Comparison of ENCODE assay signal across 8 cellular contexts in genomic region chr13:110915057-110915873, GRCh38. TPM values are rescaled to one million over a fixed set of nuclear protein-coding genes. Genes with fewer than 3 reads are reported as not detected.
DNase-seq lines count a peak whose midpoint lies in the region; ATAC-seq, FAIRE-seq and TF ChIP-seq lines count a peak whose summit lies in the region.

TSS of gene ANKRD10 (minus strand) at chr13:110915069. CDS start at chr13:110914934, 135 bp downstream.

- peak within 1 kb of the TSS; percentile 93 for H3K27ac Mint-ChIP-seq in activated CD4-positive, alpha-beta T cell treated with anti-CD3 and anti-CD28 coated beads for 36 hours

- peak; percentile 78 for ATAC-seq in HG03457 (IDR thresholded peaks at IDR 0.05; ENCODE audit: unreplicated experiment)
- peak; percentile 84 for ATAC-seq in activated CD4-positive, alpha-beta T cell treated with anti-CD3 and anti-CD28 coated beads for 36 hours

- peaks cover 39% of the 10 kb centered on the region for H3K4me1 Mint-ChIP-seq in activated CD4-positive, alpha-beta T cell treated with anti-CD3 and anti-CD28 coated beads for 36 hours

- FAIRE-seq in GM19239 (lab: Jason Lieb, UNC), result peak; percentile 87

- peak; percentile 77 for TF ChIP-seq CTCF in BJ (IDR thresholded peaks at IDR 0.05; ENCODE audit: insufficient read depth, low read depth, low read length)
- peak; percentile 78 for TF ChIP-seq CTCF in choroid plexus epithelial cell (conservative IDR thresholded peaks at IDR 0.05; ENCODE audit: low read depth, low read length)

- H3K9me3 Mint-ChIP-seq in activated CD4-positive, alpha-beta T cell treated with anti-CD3 and anti-CD28 coated beads for 36 hours (ENCODE audit: low read depth), result no peaks in the 10 kb centered on the region

- peaks cover 33% of the 10 kb centered on the region for H3K36me3 Mint-ChIP-seq in activated CD4-positive, alpha-beta T cell treated with anti-CD3 and anti-CD28 coated beads for 36 hours (ENCODE audit: low read depth)

- intact Hi-C loops in activated CD4-positive, alpha-beta T cell treated with anti-CD3 and anti-CD28 coated beads for 36 hours (cut with DNase I, micrococcal nuclease), result loop anchor here (1.0 to 5.0 kb wide), 8 partner anchors 27 to 1672 kb away; partner anchors contain the start of genes IRS2 (in 1 of the 2), NAXD (in 1 of the 2) and TUBGCP3 (in 1 of the 2)

- no peaks in the 10 kb centered on the region for H3K27me3 Mint-ChIP-seq in activated CD4-positive, alpha-beta T cell treated with anti-CD3 and anti-CD28 coated beads for 36 hours

- H3K4me3 Mint-ChIP-seq in activated CD4-positive, alpha-beta T cell treated with anti-CD3 and anti-CD28 coated beads for 36 hours, result peak within 1 kb of the TSS; percentile 92

- DNase-seq in BJ (ENCODE audit: low read depth) (peak; percentile 92), GM19239 (ENCODE audit: insufficient read length, low spot score) (peak; percentile 87), NCI-H524 (lab: John Stamatoyannopoulos, UW) (peak; percentile 95 to 97), choroid plexus epithelial cell (ENCODE audit: low read depth) (peak; percentile 100), kidney tubule cell (ENCODE audit: low spot score) (peak; percentile 99)
- peak; percentile 98 for DNase-seq in activated CD4-positive, alpha-beta T cell treated with anti-CD3 and anti-CD28 coated beads for 36 hours
- peak; percentile 88 to 97 (median 92) for DNase-seq in stimulated activated CD4-positive, alpha-beta T cell treated with anti-CD3 and anti-CD28 coated beads, Interleukin-1b, Interleukin-23, amount 100 ng/mL, for 24 hours (ENCODE audit: low read depth in 4 of 4, low spot score in 1 of 4)

- 0 out of 2 replicates have a peak, but pooled peaks cover 2% of the 10 kb centered on the region for H3K36me3 ChIP-seq in BJ (ENCODE audit: control insufficient read depth, insufficient read depth, low read length)

- no peaks in the 10 kb centered on the region for H3K27me3 ChIP-seq in BJ (ENCODE audit: control insufficient read depth, insufficient read depth, low read length)

- CTCF ChIA-PET in BJ (lab: Yijun Ruan, JAX), result interaction anchor here (0.6 to 2.5 kb wide), 20 partner anchors 9 to 321 kb away, joined by 3 to 18 read pairs (median 4); no protein-coding TSS in a partner anchor
- CTCF ChIA-PET in activated CD4-positive, alpha-beta T cell treated with anti-CD3 and anti-CD28 coated beads for 36 hours (lab: Charles Lee), result interaction anchor here (0.5 to 1.0 kb wide), 4 partner anchors 29 to 309 kb away, joined by 3 to 4 read pairs (median 4); no protein-coding TSS in a partner anchor

- H3K4me3 ChIP-seq in BJ (ENCODE audit: low read depth, low read length) (peak within 1 kb of the TSS; percentile 97), choroid plexus epithelial cell (ENCODE audit: low read depth, low read length) (peak within 1 kb of the TSS; percentile 94)

- POLR2A ChIA-PET in BJ (lab: Charles Lee), result interaction anchor here (0.6 to 0.7 kb wide), 3 partner anchors 45 to 319 kb away, joined by 3 to 6 read pairs (median 3); no protein-coding TSS in a partner anchor
- POLR2A ChIA-PET in activated CD4-positive, alpha-beta T cell treated with anti-CD3 and anti-CD28 coated beads for 36 hours (lab: Charles Lee), result interaction anchor here (0.6 to 1.7 kb wide), 2 partner anchors 200 to 248 kb away, joined by 7 to 15 read pairs; no protein-coding TSS in a partner anchor

RNA-seq across cellular contexts. Expression of gene ANKRD10, which starts in this region (rescaled TPM):
- polyA plus RNA-seq in BJ (2011; rRNA removed), result 43.5 and 54.4 TPM in 2 replicates
- polyA minus RNA-seq in BJ (2011; rRNA and poly(A)+ RNA removed), result 78.1 and 78.8 TPM in 2 replicates
- total RNA-seq in activated CD4-positive, alpha-beta T cell treated with anti-CD3 and anti-CD28 coated beads for 36 hours, result 10 to 100 TPM; 65.1 to 91.8 TPM

Comparison
In these comparisons a context has a peak if more than half of its experiments do, and no peak if none do; other contexts are left out.
1. Peak in every context shown above with its lines: DNase-seq, ATAC-seq and H3K4me3 ChIP-seq.